ENCODE assay signal across 22 cellular contexts in genomic region chr11:112608466-112608865, GRCh38.
"Had no signal": no experiment of that assay in that cellular context is flagged by ENCODE, and none has a peak within 500 bp of the region (broad histone marks: within the 10 kb centered on the region; RNA-seq: fewer than 3 reads in every experiment).

No MANE protein-coding gene starts in this region.

- H3K27me3 ChIP-seq: ovary, right atrium auricular region, right lobe of liver, upper lobe of right lung had no signal

- H3K27ac ChIP-seq: left lung, lower lobe of right lung, ovary, right atrium auricular region, right lobe of liver, skin epidermis, suprapubic skin, thoracic aorta, tibial artery, upper lobe of right lung had no signal

- H3K36me3 ChIP-seq: left lung, lower lobe of right lung, ovary, right atrium auricular region, right lobe of liver, suprapubic skin, thoracic aorta, tibial artery, upper lobe of right lung had no signal

- H3K9me3 ChIP-seq: left lung, lower lobe of right lung, ovary, right atrium auricular region, right lobe of liver, suprapubic skin, thoracic aorta, tibial artery, upper lobe of right lung had no signal

- ATAC-seq: left colon; left lung; lower lobe of right lung; natural killer cell; right lobe of liver; stimulated activated effector memory CD8-positive, alpha-beta T cell treated with anti-CD3 and anti-CD28 coated beads, Interleukin-12 subunit alpha, Interleukin-12 subunit beta, amount 100 ng/mL, for 72 hours; upper lobe of right lung had no signal

- DNase-seq: hypothalamus; immature natural killer cell; kidney; left colon; left lung; lower lobe of right lung; mammary epithelial cell; mesenchymal stem cell; naive B cell; natural killer cell; ovary; right lobe of liver; stimulated activated CD4-positive, alpha-beta T cell treated with anti-CD3 and anti-CD28 coated beads, Interleukin-4, amount 100 ng/mL, for 24 hours; stimulated activated naive CD4-positive, alpha-beta T cell; tibial artery; trophoblast cell; upper lobe of right lung had no signal

- H3K4me1 ChIP-seq: left lung, right lobe of liver, upper lobe of right lung had no signal

- H3K4me3 ChIP-seq: left lung, lower lobe of right lung, ovary, right atrium auricular region, right lobe of liver, skin epidermis, suprapubic skin, thoracic aorta, tibial artery, upper lobe of right lung had no signal
